10 cellular contexts compared by ENCODE assay signal in the genomic region with DNA sequence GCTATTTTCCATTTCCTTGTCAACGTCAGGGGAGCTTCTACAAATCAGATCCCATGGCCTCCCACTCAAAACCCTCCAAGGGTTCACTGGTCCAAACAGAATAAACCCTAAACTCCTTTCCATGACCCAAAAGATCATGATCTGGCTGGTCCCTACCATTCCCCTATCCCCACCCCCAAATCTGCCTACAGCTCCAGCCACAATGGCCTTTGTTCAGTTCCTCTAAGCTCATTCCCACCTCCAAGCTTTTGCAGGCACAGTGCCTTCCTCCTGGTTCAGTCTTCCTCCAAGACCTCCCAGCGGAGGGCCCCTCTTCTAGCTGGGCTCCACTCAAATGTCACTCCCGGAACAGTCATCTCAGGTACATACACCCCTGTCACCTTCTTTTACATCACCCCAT. TPM values are rescaled to one million over a fixed set of nuclear protein-coding genes. Genes with fewer than 3 reads are reported as not detected.
DNase-seq lines count a peak whose midpoint lies in the region; TF ChIP-seq lines count a peak whose summit lies in the region.
"Had no signal": no experiment of that assay in that cellular context is flagged by ENCODE, and none has a peak within 500 bp of the region (broad histone marks: within the 10 kb centered on the region; RNA-seq: fewer than 3 reads in every experiment).

No MANE protein-coding gene starts in this region.

- H3K9me2 ChIP-seq in PC-9 (ENCODE audit: insufficient read depth) (no peaks in the 10 kb centered on the region), hepatocyte (replicated peaks; ENCODE audit: insufficient read depth) (no peaks in the 10 kb centered on the region)

- peaks cover 24% of the 10 kb centered on the region for H3K4me1 ChIP-seq in CD4-positive, alpha-beta memory T cell (ENCODE audit: insufficient read depth, low read length)
- H3K4me1 ChIP-seq in PC-9 (replicated peaks; ENCODE audit: insufficient read depth) (no peaks in the 10 kb centered on the region), hepatocyte (ENCODE audit: insufficient read depth) (peaks cover 5% of the 10 kb centered on the region)

- H3K9me3 Mint-ChIP-seq in CD4-positive, alpha-beta memory T cell, result no peaks in the 10 kb centered on the region
- no peaks in the 10 kb centered on the region for H3K9me3 Mint-ChIP-seq in activated CD4-positive, alpha-beta T cell treated with anti-CD3 and anti-CD28 coated beads, Interleukin-2, amount 10 ng/mL, durations not matched to agents 7 days and 5 days
- H3K9me3 Mint-ChIP-seq: activated naive CD4-positive, alpha-beta T cell treated with anti-CD3 and anti-CD28 coated beads, Interleukin-2, amount 10 ng/mL, durations not matched to agents 7 days and 5 days had no signal

- H2AFZ ChIP-seq in PC-9 (no peak overlapping the region), hepatocyte (peak overlapping the region; percentile 80)

- H3K79me2 ChIP-seq in PC-9 (ENCODE audit: low read depth), result peaks cover 19% of the 10 kb centered on the region
- peaks cover 56% of the 10 kb centered on the region for H3K79me2 ChIP-seq in hepatocyte

- no peaks in the 10 kb centered on the region for H3F3A ChIP-seq in PC-9 (ENCODE audit: insufficient read depth, low read depth)

- CTCF ChIA-PET in CD4-positive, alpha-beta memory T cell (lab: Charles Lee; ENCODE audit: partially characterized antibody), result interaction anchor here (0.7 to 1.7 kb wide), 4 partner anchors 282 to 327 kb away, joined by 3 to 10 read pairs (median 6); a partner anchor contains a TSS
- CTCF ChIA-PET in PC-9 (lab: Charles Lee) (no interaction called here), GM10248 (lab: Yijun Ruan, JAX) (interaction anchor here (1.6 kb wide), 1 partner anchor 327 kb away, joined by 5 read pairs; a partner anchor contains a TSS)
- CTCF ChIA-PET in activated CD4-positive, alpha-beta T cell treated with anti-CD3 and anti-CD28 coated beads, Interleukin-2, amount 10 ng/mL, durations not matched to agents 7 days and 5 days (lab: Charles Lee), result interaction anchor here (0.6 to 1.0 kb wide), 2 partner anchors 281 to 315 kb away, joined by 4 to 6 read pairs; no protein-coding TSS in a partner anchor

- peaks cover 15 to 30% (median 23%) of the 10 kb centered on the region in 4 donors for H3K4me1 Mint-ChIP-seq in CD4-positive, alpha-beta memory T cell
- H3K4me1 Mint-ChIP-seq in activated CD4-positive, alpha-beta T cell treated with anti-CD3 and anti-CD28 coated beads, Interleukin-2, amount 10 ng/mL, durations not matched to agents 7 days and 5 days, result peaks cover 22% of the 10 kb centered on the region

- peak overlapping the region in 7 of 8 donors; percentile 15 to 78 (median 41) for H3K4me3 Mint-ChIP-seq in CD4-positive, alpha-beta memory T cell
- no peak overlapping the region for H3K4me3 Mint-ChIP-seq in activated CD4-positive, alpha-beta T cell treated with anti-CD3 and anti-CD28 coated beads, Interleukin-2, amount 10 ng/mL, durations not matched to agents 7 days and 5 days
- H3K4me3 Mint-ChIP-seq: activated naive CD4-positive, alpha-beta T cell treated with anti-CD3 and anti-CD28 coated beads, Interleukin-2, amount 10 ng/mL, durations not matched to agents 7 days and 5 days had no signal

- no peak overlapping the region for H3K4me3 ChIP-seq in CD4-positive, alpha-beta memory T cell (ENCODE audit: low read length in 2 of 2)
- H3K4me3 ChIP-seq in PC-9, result no peak overlapping the region
- peak overlapping the region; percentile 99 for H3K4me3 ChIP-seq in hepatocyte

- H3K36me3 Mint-ChIP-seq in CD4-positive, alpha-beta memory T cell, result peaks cover 0 to 2% of the 10 kb centered on the region in 2 donors
- H3K36me3 Mint-ChIP-seq in activated CD4-positive, alpha-beta T cell treated with anti-CD3 and anti-CD28 coated beads, Interleukin-2, amount 10 ng/mL, durations not matched to agents 7 days and 5 days (ENCODE audit: low read depth), result no peaks in the 10 kb centered on the region
- H3K36me3 Mint-ChIP-seq: activated naive CD4-positive, alpha-beta T cell treated with anti-CD3 and anti-CD28 coated beads, Interleukin-2, amount 10 ng/mL, durations not matched to agents 7 days and 5 days had no signal

- H3K27me3 ChIP-seq in CD4-positive, alpha-beta memory T cell (ENCODE audit: insufficient read depth, low read length), result peaks cover 12% of the 10 kb centered on the region
- H3K27me3 ChIP-seq in PC-9 (ENCODE audit: insufficient read depth, low read depth) (no peaks in the 10 kb centered on the region), hepatocyte (no peaks in the 10 kb centered on the region)

- peak overlapping the region; percentile 89 for H3K4me2 ChIP-seq in PC-9
- peak overlapping the region; percentile 98 for H3K4me2 ChIP-seq in hepatocyte

- no peak overlapping the region for H3K27ac ChIP-seq in CD4-positive, alpha-beta memory T cell (ENCODE audit: low read depth, low read length)
- H3K27ac ChIP-seq in PC-9 (no peak overlapping the region), hepatocyte (peak overlapping the region; percentile 71)
- H3K27ac ChIP-seq: VCaP had no signal

- TF ChIP-seq CTCF in PC-9 (conservative IDR thresholded peaks at IDR 0.05), result no peak
- no peak for TF ChIP-seq CTCF in hepatocyte (IDR thresholded peaks at IDR 0.05; ENCODE audit: poor library complexity)
- TF ChIP-seq CTCF in GM10248 (IDR thresholded peaks at IDR 0.05; ENCODE audit: control extremely low read depth, extremely low read depth, low read depth, missing control alignments), result no peak

- 28% methylated on average over 3 of the region's 3 CpGs for WGBS in hepatocyte (ENCODE audit: low lambda C conversion rate, missing lambda C conversion rate)

- no peaks in the 10 kb centered on the region for H3K9me3 ChIP-seq in CD4-positive, alpha-beta memory T cell (ENCODE audit: control insufficient read depth in 1 of 2, low read length in 2 of 2)
- no peaks in the 10 kb centered on the region for H3K9me3 ChIP-seq in PC-9 (ENCODE audit: insufficient read depth, low read depth)
- H3K9me3 ChIP-seq in hepatocyte (ENCODE audit: low read depth), result no peaks in the 10 kb centered on the region

- H4K20me1 ChIP-seq in PC-9 (ENCODE audit: insufficient read depth), result no peaks in the 10 kb centered on the region
- peaks cover 5% of the 10 kb centered on the region for H4K20me1 ChIP-seq in hepatocyte (ENCODE audit: insufficient read depth, poor library complexity, severe bottlenecking)

- no peak for DNase-seq in CD4-positive, alpha-beta memory T cell
- DNase-seq in PC-9 (no peak), hepatocyte (ENCODE audit: low spot score) (no peak), pons (ENCODE audit: low spot score) (peak; percentile 82), HCEC 1CT (no peak), inferior parietal cortex (ENCODE audit: extremely low spot score) (no peak), GM10248 (ENCODE audit: extremely low spot score) (no peak)
- no peak for DNase-seq in activated CD4-positive, alpha-beta T cell treated with anti-CD3 and anti-CD28 coated beads, Interleukin-2, amount 10 ng/mL, durations not matched to agents 7 days and 5 days
- DNase-seq: activated naive CD4-positive, alpha-beta T cell treated with anti-CD3 and anti-CD28 coated beads, Interleukin-2, amount 10 ng/mL, durations not matched to agents 7 days and 5 days had no signal

- no TSS peak for BruUV-seq in PC-9 (replicated peaks; lab: Mats Ljungman, UMichigan)

- intact Hi-C loops in CD4-positive, alpha-beta memory T cell (cut with micrococcal nuclease), result no loop called here
- intact Hi-C loops in PC-9 (cut with micrococcal nuclease; ENCODE audit: unreplicated experiment), result no loop called here

- H3K36me3 ChIP-seq in CD4-positive, alpha-beta memory T cell (ENCODE audit: insufficient read depth, low read length), result no peaks in the 10 kb centered on the region
- H3K36me3 ChIP-seq in PC-9 (ENCODE audit: low read depth) (no peaks in the 10 kb centered on the region), hepatocyte (replicated peaks; ENCODE audit: insufficient read depth, low read depth) (no peaks in the 10 kb centered on the region)

- H3K27ac Mint-ChIP-seq in CD4-positive, alpha-beta memory T cell, result no peak overlapping the region
- no peak overlapping the region for H3K27ac Mint-ChIP-seq in activated CD4-positive, alpha-beta T cell treated with anti-CD3 and anti-CD28 coated beads, Interleukin-2, amount 10 ng/mL, durations not matched to agents 7 days and 5 days
- H3K27ac Mint-ChIP-seq: activated naive CD4-positive, alpha-beta T cell treated with anti-CD3 and anti-CD28 coated beads, Interleukin-2, amount 10 ng/mL, durations not matched to agents 7 days and 5 days had no signal

- POLR2A ChIA-PET in CD4-positive, alpha-beta memory T cell (lab: Charles Lee; ENCODE audit: partially characterized antibody), result no interaction called here
- POLR2A ChIA-PET in PC-9 (lab: Charles Lee; ENCODE audit: unreplicated experiment) (no interaction called here), GM10248 (lab: Yijun Ruan, JAX) (no interaction called here)
- POLR2A ChIA-PET in activated CD4-positive, alpha-beta T cell treated with anti-CD3 and anti-CD28 coated beads, Interleukin-2, amount 10 ng/mL, durations not matched to agents 7 days and 5 days (lab: Charles Lee), result no interaction called here

- H3K27me3 Mint-ChIP-seq in CD4-positive, alpha-beta memory T cell, result peaks cover 9 to 32% of the 10 kb centered on the region in 2 donors
- peaks cover 35% of the 10 kb centered on the region for H3K27me3 Mint-ChIP-seq in activated CD4-positive, alpha-beta T cell treated with anti-CD3 and anti-CD28 coated beads, Interleukin-2, amount 10 ng/mL, durations not matched to agents 7 days and 5 days

RNA-seq across cellular contexts. Expression of a gene that starts 2.0 kb away (rescaled TPM):
- not detected for total RNA-seq in CD4-positive, alpha-beta memory T cell
- polyA plus RNA-seq in CD4-positive, alpha-beta memory T cell, result 1 to 10 TPM; 1.7 to 2.4 TPM
- total RNA-seq in PC-9 (2021), result 62.0 and 70.2 TPM in 2 replicates
- total RNA-seq in hepatocyte, result 34.1 and 36.2 TPM in 2 replicates
- 63.4 and 73.1 TPM in 2 replicates for polyA plus RNA-seq in hepatocyte
- under 1 TPM; 0.25 to 0.42 TPM for total RNA-seq in activated CD4-positive, alpha-beta T cell treated with anti-CD3 and anti-CD28 coated beads, Interleukin-2, amount 10 ng/mL, durations not matched to agents 7 days and 5 days

Comparison
In these comparisons a context has a peak if more than half of its experiments do, and no peak if none do; other contexts are left out.
1. RNA of a gene that starts 2.0 kb away (total RNA-seq): 62.0 to 70.2 TPM in PC-9 and 34.1 to 36.2 TPM in hepatocyte; 0.25 to 0.42 TPM in activated CD4-positive, alpha-beta T cell treated with anti-CD3 and anti-CD28 coated beads, Interleukin-2, amount 10 ng/mL, durations not matched to agents 7 days and 5 days and not detected in CD4-positive, alpha-beta memory T cell; every median in the first group is over 10 times any median in the second.